9 cellular contexts compared by ENCODE assay signal in the genomic region with DNA sequence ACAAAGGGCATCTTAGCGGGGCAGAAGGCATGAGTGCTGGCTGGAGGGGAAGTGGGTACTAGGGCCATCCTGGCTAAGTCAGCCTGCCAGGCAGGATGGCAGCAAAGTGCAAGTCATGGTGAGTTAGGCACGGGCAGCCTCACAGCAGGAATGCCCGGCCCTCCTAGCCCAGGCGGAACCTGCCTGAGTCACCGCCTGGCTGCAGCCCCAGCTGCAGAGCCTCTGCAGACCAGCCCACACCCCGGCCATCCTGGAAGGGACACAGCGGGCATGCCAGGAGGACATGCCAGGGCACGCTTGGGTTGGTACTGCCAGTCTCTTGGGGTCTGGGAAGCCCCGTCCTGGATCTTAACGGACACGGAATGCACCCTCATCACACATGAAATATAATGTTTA. TPM values are rescaled to one million over a fixed set of nuclear protein-coding genes. Genes with fewer than 3 reads are reported as not detected.
DNase-seq lines count a peak whose midpoint lies in the region; ATAC-seq lines count a peak whose summit lies in the region.
"Had no signal": no experiment of that assay in that cellular context is flagged by ENCODE, and none has a peak within 500 bp of the region (broad histone marks: within the 10 kb centered on the region; RNA-seq: fewer than 3 reads in every experiment).

No MANE protein-coding gene starts in this region.

- peak overlapping the region; percentile 48 for H3K27ac Mint-ChIP-seq in dendritic cell treated with granulocyte-macrophage colony-stimulating factor and Interleukin-4, amounts not matched to agents 40 ng/mL and 50 ng/mL, for 4 days
- H3K27ac Mint-ChIP-seq: stimulated activated naive CD8-positive, alpha-beta T cell treated with anti-CD3 and anti-CD28 coated beads, Interleukin-15, Interleukin-2, amounts not matched to agents 100 ng/mL and 50 ng/mL, for 24 hours had no signal

- no peak overlapping the region for H3K4me3 Mint-ChIP-seq in dendritic cell treated with granulocyte-macrophage colony-stimulating factor and Interleukin-4, amounts not matched to agents 40 ng/mL and 50 ng/mL, for 4 days
- H3K4me3 Mint-ChIP-seq: stimulated activated naive CD8-positive, alpha-beta T cell treated with anti-CD3 and anti-CD28 coated beads, Interleukin-15, Interleukin-2, amounts not matched to agents 100 ng/mL and 50 ng/mL, for 24 hours had no signal

- no peaks in the 10 kb centered on the region for H3K36me3 Mint-ChIP-seq in dendritic cell treated with granulocyte-macrophage colony-stimulating factor and Interleukin-4, amounts not matched to agents 40 ng/mL and 50 ng/mL, for 4 days (ENCODE audit: low read depth)

- ATAC-seq in GM21786 (IDR thresholded peaks at IDR 0.05; ENCODE audit: unreplicated experiment) (no peak), HG02759 (IDR thresholded peaks at IDR 0.05; ENCODE audit: unreplicated experiment) (no peak)

- peaks cover 5% of the 10 kb centered on the region for H3K27me3 Mint-ChIP-seq in dendritic cell treated with granulocyte-macrophage colony-stimulating factor and Interleukin-4, amounts not matched to agents 40 ng/mL and 50 ng/mL, for 4 days

- intact Hi-C loops in dendritic cell treated with granulocyte-macrophage colony-stimulating factor and Interleukin-4, amounts not matched to agents 40 ng/mL and 50 ng/mL, for 4 days (cut with micrococcal nuclease) = no loop called here

- DNase-seq in D341Med (ENCODE audit: low spot score) = peak; percentile 36
- DNase-seq in NCI-H460 (ENCODE audit: extremely low read depth, low read depth) = peak; percentile 98
- DNase-seq in mucosa of gallbladder (ENCODE audit: low spot score) = peak; percentile 81
- DNase-seq in NCI-H526 treated with DMSO at 0.1 percent for 48 hours (lab: John Stamatoyannopoulos, UW) = no peak
- DNase-seq in NCI-H146 treated with DMSO at 0.1 percent for 48 hours (lab: John Stamatoyannopoulos, UW; ENCODE audit: unreplicated experiment) = no peak

- peaks cover 57% of the 10 kb centered on the region for H3K4me1 Mint-ChIP-seq in dendritic cell treated with granulocyte-macrophage colony-stimulating factor and Interleukin-4, amounts not matched to agents 40 ng/mL and 50 ng/mL, for 4 days (ENCODE audit: low read depth)

- H3K9me3 Mint-ChIP-seq in dendritic cell treated with granulocyte-macrophage colony-stimulating factor and Interleukin-4, amounts not matched to agents 40 ng/mL and 50 ng/mL, for 4 days = no peaks in the 10 kb centered on the region
- H3K9me3 Mint-ChIP-seq: stimulated activated naive CD8-positive, alpha-beta T cell treated with anti-CD3 and anti-CD28 coated beads, Interleukin-15, Interleukin-2, amounts not matched to agents 100 ng/mL and 50 ng/mL, for 24 hours had no signal

RNA-seq across cellular contexts. Expression of a gene that starts 4.9 kb away (rescaled TPM):
- total RNA-seq in NCI-H460 (2014; rRNA removed; shearing (Covaris generic)) = 403 and 460 TPM in 2 replicates
- 880 and 904 TPM in 2 replicates for polyA plus RNA-seq in NCI-H460 (2014; cell fraction: nucleus; rRNA removed)
- 3.4 TPM for total RNA-seq in mucosa of gallbladder

RNA-seq across cellular contexts. Expression of a gene that starts 36.7 kb away (rescaled TPM):
- not detected in 2 replicates for total RNA-seq in NCI-H460 (2014; rRNA removed; shearing (Covaris generic))
- not detected in 2 replicates for polyA plus RNA-seq in NCI-H460 (2014; cell fraction: nucleus; rRNA removed)
- total RNA-seq in mucosa of gallbladder = not detected

Comparison
In these comparisons a context has a peak if more than half of its experiments do, and no peak if none do; other contexts are left out.
1. DNase-seq: peak in D341Med (single experiment), NCI-H460 (single experiment) and mucosa of gallbladder (single experiment); none in NCI-H526 treated with DMSO at 0.1 percent for 48 hours (single experiment) and NCI-H146 treated with DMSO at 0.1 percent for 48 hours (single experiment).
2. RNA of a gene that starts 4.9 kb away (total RNA-seq): 403 to 460 TPM in NCI-H460; 3.4 TPM in mucosa of gallbladder (single experiment); every median in the first group is over 10 times any median in the second.